ENCODE assay signal across 8 cellular contexts in genomic region chr12:49706351-49707126, GRCh38. TPM values are rescaled to one million over a fixed set of nuclear protein-coding genes. Genes with fewer than 3 reads are reported as not detected.
DNase-seq lines count a peak whose midpoint lies in the region; ATAC-seq and TF ChIP-seq lines count a peak whose summit lies in the region.

No MANE protein-coding gene starts in this region.

- peak; percentile 32 for ATAC-seq in GM19351 (IDR thresholded peaks at IDR 0.05; ENCODE audit: unreplicated experiment)

- no peaks in the 10 kb centered on the region for H3K9me3 Mint-ChIP-seq in endodermal cell

- H3K36me3 ChIP-seq in BE2C (no peaks in the 10 kb centered on the region), endodermal cell (ENCODE audit: control insufficient read depth, insufficient read depth, low read length) (no peaks in the 10 kb centered on the region), mesodermal cell (ENCODE audit: control insufficient read depth, insufficient read depth, low read length) (peaks cover 16% of the 10 kb centered on the region)

- H3K27me3 ChIP-seq in BE2C (peaks cover 8% of the 10 kb centered on the region), endodermal cell (ENCODE audit: control insufficient read depth, insufficient read depth, low read length, poor library complexity, severe bottlenecking) (peaks cover 21% of the 10 kb centered on the region)

- H3K27ac ChIP-seq in endodermal cell (ENCODE audit: low read depth, low read length) (peak overlapping the region; percentile 27), mesodermal cell (ENCODE audit: low read depth, low read length, severe bottlenecking) (peak overlapping the region; percentile 83), temporal lobe (ENCODE audit: low read depth, low read length) (peak overlapping the region; percentile 81)

- H3K27me3 Mint-ChIP-seq in endodermal cell (ENCODE audit: insufficient read depth): peaks cover 38% of the 10 kb centered on the region

- POLR2A ChIA-PET in GM10248 (lab: Yijun Ruan, JAX): interaction anchor here (1.0 to 2.1 kb wide), 3 partner anchors 8 to 35 kb away, joined by 3 to 11 read pairs (median 6); partner anchors contain the start of gene TMBIM6

- H3K9me3 ChIP-seq in BE2C (no peaks in the 10 kb centered on the region), endodermal cell (ENCODE audit: control insufficient read depth, low read length) (no peaks in the 10 kb centered on the region), mesodermal cell (ENCODE audit: control insufficient read depth, low read length) (no peaks in the 10 kb centered on the region)

- H3K4me1 ChIP-seq in BE2C (peaks cover 7% of the 10 kb centered on the region; the same call in 1 of the 2 replicates), endodermal cell (ENCODE audit: control insufficient read depth, insufficient read depth, low read length) (peaks cover 10% of the 10 kb centered on the region), mesodermal cell (ENCODE audit: control insufficient read depth, insufficient read depth, low read length, poor library complexity, severe bottlenecking) (peaks cover 36% of the 10 kb centered on the region)

- 0 to 2% methylated on average over 18 to 43 of the region's 43 CpGs for whole genome bisulfite sequencing in endodermal cell (ENCODE audit: insufficient coverage in 1 of 2, insufficient read length in 1 of 2), 2 experiments
- 0% methylated on average over 13 to 36 of the region's 43 CpGs for WGBS in mesodermal cell (ENCODE audit: insufficient coverage in 2 of 2), 2 experiments

- H3K27ac Mint-ChIP-seq in endodermal cell: peak overlapping the region; percentile 60

- CTCF ChIA-PET in GM10248 (lab: Yijun Ruan, JAX): interaction anchor here (0.6 to 18.2 kb wide), 19 partner anchors 9 to 104 kb away, joined by 3 to 350 read pairs (median 5); partner anchors contain the start of gene TMBIM6

- H3K4me1 Mint-ChIP-seq in endodermal cell: peaks cover 20% of the 10 kb centered on the region

- no peaks in the 10 kb centered on the region for H3K36me3 Mint-ChIP-seq in endodermal cell (ENCODE audit: low read depth)

- peak overlapping the region; percentile 65 for H3K9ac ChIP-seq in endodermal cell (ENCODE audit: extremely low read depth, low read length, poor library complexity, severe bottlenecking)

- H3K4me3 Mint-ChIP-seq in endodermal cell: peak overlapping the region; percentile 81

- H3K4me3 ChIP-seq in BE2C (ENCODE audit: low read depth, low read length) (peak overlapping the region; percentile 79), endodermal cell (ENCODE audit: low read length) (peak overlapping the region; percentile 88), mesodermal cell (ENCODE audit: extremely low read depth, insufficient read depth, low read length, poor library complexity, severe bottlenecking) (peak overlapping the region; percentile 79)

- DNase-seq in BE2C (peak; percentile 39), HK-2 (ENCODE audit: unreplicated experiment) (peak; percentile 65), endodermal cell (peak; percentile 90), GM10248 (ENCODE audit: extremely low spot score) (no peak)
- DNase-seq in activated CD4-positive, alpha-beta T cell treated with anti-CD3 and anti-CD28 coated beads for 4 hours: peak; percentile 12 to 20

- TF ChIP-seq CTCF in BE2C (IDR thresholded peaks at IDR 0.05; ENCODE audit: low read depth, low read length) (no peak), endodermal cell (conservative IDR thresholded peaks at IDR 0.05) (no peak), GM10248 (IDR thresholded peaks at IDR 0.05; ENCODE audit: control extremely low read depth, extremely low read depth, low read depth, missing control alignments) (no peak)

RNA-seq across cellular contexts. Expression of gene FMNL3, which starts 0.7 kb away (rescaled TPM):
- 7.4 TPM for polyA plus RNA-seq in BE2C (2012; ENCODE audit: insufficient read depth, insufficient read length, low read depth)
- total RNA-seq in endodermal cell (10 to 100 TPM; 22.4 to 23.5 TPM), temporal lobe (8.1 TPM)
- polyA plus RNA-seq in endodermal cell (2013, experiment 1 of 2): 14.2 TPM
- 15.9 TPM for polyA plus RNA-seq in endodermal cell (2013, experiment 2 of 2)
- 45.1 TPM for polyA plus RNA-seq in mesodermal cell (2013, experiment 1 of 2)
- 35.3 TPM for polyA plus RNA-seq in mesodermal cell (2013, experiment 2 of 2)

RNA-seq across cellular contexts. Expression of gene TMBIM6, which starts 34.8 kb away (rescaled TPM):
- 228 TPM for polyA plus RNA-seq in BE2C (2012; ENCODE audit: insufficient read depth, insufficient read length, low read depth)
- 100 to 1,000 TPM; 426 to 455 TPM for total RNA-seq in endodermal cell
- polyA plus RNA-seq in endodermal cell (2013, experiment 1 of 2): 396 TPM
- 348 TPM for polyA plus RNA-seq in endodermal cell (2013, experiment 2 of 2)
- polyA plus RNA-seq in mesodermal cell (2013, experiment 1 of 2): 440 TPM
- polyA plus RNA-seq in mesodermal cell (2013, experiment 2 of 2): 427 TPM
- 180 TPM for total RNA-seq in temporal lobe

Comparison
In these comparisons a context has a peak if more than half of its experiments do, and no peak if none do; other contexts are left out.
1. H3K27ac ChIP-seq: peak in every context shown above with its lines; median percentile 83 in mesodermal cell; 81 in temporal lobe; 27 in endodermal cell.